In the genomic region with DNA sequence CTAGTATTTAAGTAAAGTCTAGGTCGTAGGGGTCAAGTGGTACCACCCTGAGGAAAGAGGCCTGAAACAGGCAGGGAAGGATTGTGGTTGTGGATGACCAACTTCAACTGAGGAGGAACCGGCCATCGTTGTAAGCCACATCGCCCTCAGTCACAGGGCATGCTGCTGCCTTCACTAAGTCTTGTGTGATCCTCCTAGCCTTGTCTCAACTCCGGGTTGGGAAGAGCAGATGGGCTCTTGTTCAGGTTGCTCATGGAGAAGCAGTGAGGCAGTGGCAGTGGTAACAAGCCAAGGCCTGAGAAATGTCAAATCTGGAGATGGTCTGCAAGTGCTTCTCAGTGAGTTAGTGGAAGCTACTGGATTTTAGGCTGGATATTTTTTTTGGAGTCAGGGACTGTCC, we compare ENCODE assay signal across 26 cellular contexts. TPM values are rescaled to one million over a fixed set of nuclear protein-coding genes. Genes with fewer than 3 reads are reported as not detected.
"Had no signal": no experiment of that assay in that cellular context is flagged by ENCODE, and none has a peak within 500 bp of the region (broad histone marks: within the 10 kb centered on the region; RNA-seq: fewer than 3 reads in every experiment).

No MANE protein-coding gene starts in this region.

- H3K27me3 ChIP-seq: ovary, spleen, tibial nerve, vagina had no signal

- H3K4me1 Mint-ChIP-seq: mesothelial cell of epicardium; stimulated activated memory B cell treated with anti-CD40 and anti-IgM and Interleukin-4, amounts not matched to agents 10 μg/mL and 1 μg/mL and 100 μg/mL, for 72 hours; stimulated activated naive CD8-positive, alpha-beta T cell treated with anti-CD3 and anti-CD28 coated beads, Interleukin-15, amount 100 ng/mL, for 72 hours had no signal

- H3K4me3 ChIP-seq: left ventricle myocardium inferior, lung, mucosa of descending colon, ovary, prostate gland, spleen, tibial nerve, vagina had no signal

- H3K27ac Mint-ChIP-seq: mesothelial cell of epicardium; natural killer cell treated with Interleukin-12 subunit alpha and Interleukin-12 subunit beta and Interleukin-15 and Interleukin-18, amount 100 ng/mL, for 72 hours; stimulated activated memory B cell treated with anti-CD40 and anti-IgM and Interleukin-4, amounts not matched to agents 10 μg/mL and 1 μg/mL and 100 μg/mL, for 72 hours; stimulated activated naive CD8-positive, alpha-beta T cell treated with anti-CD3 and anti-CD28 coated beads, Interleukin-15, amount 100 ng/mL, for 72 hours; type B pancreatic cell had no signal

- DNase-seq: islet precursor cell; left ventricle myocardium inferior; mesendoderm; mucosa of descending colon; naive thymus-derived CD4-positive, alpha-beta T cell; ovary; retina; right cardiac atrium; small intestine; spleen; stimulated activated CD4-positive, alpha-beta T cell treated with anti-CD3 and anti-CD28 coated beads, Interleukin-4, amount 100 ng/mL, for 24 hours; stimulated activated naive CD4-positive, alpha-beta T cell treated with Interleukin-2 at 50 U/mL for 16 hours; stimulated activated naive CD8-positive, alpha-beta T cell treated with anti-CD3 and anti-CD28 coated beads, Interleukin-15, amount 100 ng/mL, for 72 hours; substantia nigra had no signal

- H3K9me3 Mint-ChIP-seq: mesothelial cell of epicardium; natural killer cell treated with Interleukin-12 subunit alpha and Interleukin-12 subunit beta and Interleukin-15 and Interleukin-18, amount 100 ng/mL, for 72 hours; stimulated activated memory B cell treated with anti-CD40 and anti-IgM and Interleukin-4, amounts not matched to agents 10 μg/mL and 1 μg/mL and 100 μg/mL, for 72 hours; stimulated activated naive CD8-positive, alpha-beta T cell treated with anti-CD3 and anti-CD28 coated beads, Interleukin-15, amount 100 ng/mL, for 72 hours; type B pancreatic cell had no signal

- ATAC-seq: mucosa of descending colon; naive thymus-derived CD4-positive, alpha-beta T cell; natural killer cell treated with Interleukin-12 subunit alpha and Interleukin-12 subunit beta and Interleukin-15 and Interleukin-18, amount 100 ng/mL, for 72 hours; right cardiac atrium; sciatic nerve; stimulated activated memory B cell treated with anti-CD40 and anti-IgM and Interleukin-4, amounts not matched to agents 10 μg/mL and 1 μg/mL and 100 μg/mL, for 72 hours; stimulated activated naive CD8-positive, alpha-beta T cell treated with anti-CD3 and anti-CD28 coated beads, Interleukin-15, amount 100 ng/mL, for 72 hours had no signal

- H3K27ac ChIP-seq: left ventricle myocardium inferior, ovary, prostate gland, spleen, tibial nerve, vagina had no signal

- H3K9me3 ChIP-seq: mucosa of descending colon, ovary, prostate gland, tibial nerve, vagina had no signal

- H3K36me3 ChIP-seq: ovary had no signal

- H3K4me1 ChIP-seq: left ventricle myocardium inferior, prostate gland, spleen, tibial nerve, vagina had no signal

- FAIRE-seq: small intestine had no signal

- H3K4me3 Mint-ChIP-seq: mesothelial cell of epicardium; naive thymus-derived CD4-positive, alpha-beta T cell; natural killer cell treated with Interleukin-12 subunit alpha and Interleukin-12 subunit beta and Interleukin-15 and Interleukin-18, amount 100 ng/mL, for 72 hours; stimulated activated memory B cell treated with anti-CD40 and anti-IgM and Interleukin-4, amounts not matched to agents 10 μg/mL and 1 μg/mL and 100 μg/mL, for 72 hours; stimulated activated naive CD8-positive, alpha-beta T cell treated with anti-CD3 and anti-CD28 coated beads, Interleukin-15, amount 100 ng/mL, for 72 hours; type B pancreatic cell had no signal

RNA-seq across cellular contexts. Expression of a gene that starts 22.8 kb away (rescaled TPM):
- total RNA-seq: kidney epithelial cell; left ventricle myocardium inferior; lung; naive thymus-derived CD4-positive, alpha-beta T cell; natural killer cell treated with Interleukin-12 subunit alpha and Interleukin-12 subunit beta and Interleukin-15 and Interleukin-18, amount 100 ng/mL, for 72 hours; sciatic nerve had no signal
- polyA plus RNA-seq: lung; naive thymus-derived CD4-positive, alpha-beta T cell; neural cell; urinary bladder had no signal
